9 cellular contexts compared by ENCODE assay signal in the genomic region with DNA sequence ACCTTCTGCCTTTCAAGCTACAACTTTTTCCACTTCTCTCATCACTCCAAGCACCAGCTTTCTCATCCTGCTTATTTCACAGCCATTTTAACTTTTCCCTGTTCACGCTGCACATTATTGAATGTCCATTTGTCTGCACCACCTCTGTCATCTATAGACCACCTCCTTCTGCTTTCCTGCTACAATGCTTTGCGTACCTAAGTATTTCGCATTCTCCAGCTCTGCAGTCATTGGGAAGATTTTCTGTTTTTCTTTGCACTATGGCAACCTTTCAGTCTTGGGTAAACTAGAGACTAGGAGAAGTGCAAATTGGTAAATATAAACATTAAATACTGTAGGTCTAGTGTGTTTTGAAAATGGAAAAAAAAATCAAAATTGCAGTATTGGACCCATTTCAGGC. TPM values are rescaled to one million over a fixed set of nuclear protein-coding genes. Genes with fewer than 3 reads are reported as not detected.
DNase-seq lines count a peak whose midpoint lies in the region; ATAC-seq and TF ChIP-seq lines count a peak whose summit lies in the region.
"Had no signal": no experiment of that assay in that cellular context is flagged by ENCODE, and none has a peak within 500 bp of the region (broad histone marks: within the 10 kb centered on the region; RNA-seq: fewer than 3 reads in every experiment).

No MANE protein-coding gene starts in this region.

- H3K36me3 Mint-ChIP-seq in CD4-positive, CD25-positive, alpha-beta regulatory T cell, result peaks cover 27% of the 10 kb centered on the region
- H3K36me3 Mint-ChIP-seq in endodermal cell (ENCODE audit: low read depth), result peaks cover 19% of the 10 kb centered on the region
- peaks cover 6% of the 10 kb centered on the region for H3K36me3 Mint-ChIP-seq in osteocyte (ENCODE audit: unreplicated experiment)

- peaks cover 13% of the 10 kb centered on the region for H3K4me1 ChIP-seq in CD4-positive, CD25-positive, alpha-beta regulatory T cell (ENCODE audit: control insufficient read depth, insufficient read depth, low read length, poor library complexity, severe bottlenecking)
- peaks cover 2% of the 10 kb centered on the region for H3K4me1 ChIP-seq in endodermal cell (ENCODE audit: control insufficient read depth, insufficient read depth, low read length)

- no peaks in the 10 kb centered on the region for H3K9me3 ChIP-seq in CD4-positive, CD25-positive, alpha-beta regulatory T cell (ENCODE audit: control insufficient read depth in 2 of 2, low read length in 2 of 2)
- H3K9me3 ChIP-seq in endodermal cell (ENCODE audit: control insufficient read depth, low read length), result no peaks in the 10 kb centered on the region

- peak overlapping the region; percentile 84 for H3K9ac ChIP-seq in endodermal cell (ENCODE audit: extremely low read depth, low read length, poor library complexity, severe bottlenecking)

- peaks cover 22% of the 10 kb centered on the region for H3K27me3 Mint-ChIP-seq in CD4-positive, CD25-positive, alpha-beta regulatory T cell
- peaks cover 7% of the 10 kb centered on the region for H3K27me3 Mint-ChIP-seq in endodermal cell (ENCODE audit: insufficient read depth)
- peaks cover 5% of the 10 kb centered on the region for H3K27me3 Mint-ChIP-seq in osteocyte (ENCODE audit: unreplicated experiment)

- peaks cover 5 to 45% (median 36%) of the 10 kb centered on the region in 4 donors for H3K4me1 Mint-ChIP-seq in CD4-positive, CD25-positive, alpha-beta regulatory T cell
- H3K4me1 Mint-ChIP-seq in endodermal cell (peaks cover 16% of the 10 kb centered on the region), osteocyte (ENCODE audit: unreplicated experiment) (peaks cover 23% of the 10 kb centered on the region)

- no peaks in the 10 kb centered on the region for H3K9me3 Mint-ChIP-seq in CD4-positive, CD25-positive, alpha-beta regulatory T cell
- H3K9me3 Mint-ChIP-seq in endodermal cell, result no peaks in the 10 kb centered on the region
- H3K9me3 Mint-ChIP-seq in osteocyte (ENCODE audit: unreplicated experiment), result no peaks in the 10 kb centered on the region

- TF ChIP-seq CTCF in endodermal cell (conservative IDR thresholded peaks at IDR 0.05), result no peak
- no peak for TF ChIP-seq CTCF in osteocyte (IDR thresholded peaks at IDR 0.05)

- H3K4me3 ChIP-seq in CD4-positive, CD25-positive, alpha-beta regulatory T cell (ENCODE audit: low read depth, low read length), result peak overlapping the region; percentile 58
- peak overlapping the region; percentile 88 for H3K4me3 ChIP-seq in endodermal cell (ENCODE audit: low read length)
- H3K4me3 ChIP-seq: K562 had no signal

- H3K4me3 Mint-ChIP-seq in CD4-positive, CD25-positive, alpha-beta regulatory T cell, result peak overlapping the region in 3 of 4 donors; percentile 79 to 87 (median 85)
- H3K4me3 Mint-ChIP-seq in endodermal cell (peak overlapping the region; percentile 79), osteocyte (ENCODE audit: unreplicated experiment) (peak overlapping the region; percentile 90)

- peaks cover 24% of the 10 kb centered on the region for H3K36me3 ChIP-seq in CD4-positive, CD25-positive, alpha-beta regulatory T cell (ENCODE audit: control insufficient read depth, insufficient read depth, low read length)
- H3K36me3 ChIP-seq in endodermal cell (ENCODE audit: control insufficient read depth, insufficient read depth, low read length), result peaks cover 20% of the 10 kb centered on the region

- H3K27me3 ChIP-seq in CD4-positive, CD25-positive, alpha-beta regulatory T cell (ENCODE audit: control insufficient read depth, insufficient read depth, low read length), result no peaks in the 10 kb centered on the region
- peaks cover 18% of the 10 kb centered on the region for H3K27me3 ChIP-seq in endodermal cell (ENCODE audit: control insufficient read depth, insufficient read depth, low read length, poor library complexity, severe bottlenecking)

- WGBS in endodermal cell (ENCODE audit: insufficient coverage in 1 of 2, insufficient read length in 1 of 2), 2 experiments, result 89 to 100% methylated on average over 1 to 3 of the region's 3 CpGs

- no peak for DNase-seq in CD4-positive, CD25-positive, alpha-beta regulatory T cell
- DNase-seq in NCI-H69 (lab: John Stamatoyannopoulos, UW), result peak; percentile 47
- no peak for DNase-seq in endodermal cell
- no peak for DNase-seq in osteocyte (ENCODE audit: extremely low spot score, unreplicated experiment)
- no peak for DNase-seq in amygdala (lab: John Stamatoyannopoulos, UW)
- DNase-seq in stimulated activated CD4-positive, alpha-beta T cell treated with anti-CD3 and anti-CD28 coated beads, Interleukin-1b, Interleukin-23, amount 100 ng/mL, for 48 hours, result no peak
- no peak for DNase-seq in NCI-H2029 treated with DMSO at 0.1 percent for 48 hours (lab: John Stamatoyannopoulos, UW)
- DNase-seq in AG08396 (ENCODE audit: low spot score), result no peak

- H3K27ac ChIP-seq in CD4-positive, CD25-positive, alpha-beta regulatory T cell (ENCODE audit: insufficient read depth, low read length, poor library complexity, severe bottlenecking), result peak overlapping the region; percentile 89
- H3K27ac ChIP-seq in endodermal cell (ENCODE audit: low read depth, low read length), result no peak overlapping the region

- no peak for ATAC-seq in CD4-positive, CD25-positive, alpha-beta regulatory T cell (ENCODE audit: low read depth in 2 of 2)
- ATAC-seq: K562 had no signal

- H3K27ac Mint-ChIP-seq in CD4-positive, CD25-positive, alpha-beta regulatory T cell, result peak overlapping the region; percentile 94 to 96 (median 95)
- H3K27ac Mint-ChIP-seq in endodermal cell (peak overlapping the region; percentile 86), osteocyte (ENCODE audit: unreplicated experiment) (no peak overlapping the region)

RNA-seq across cellular contexts. Expression of a gene that starts 0.8 kb away (rescaled TPM):
- 6.1 TPM for total RNA-seq in CD4-positive, CD25-positive, alpha-beta regulatory T cell
- polyA plus RNA-seq in CD4-positive, CD25-positive, alpha-beta regulatory T cell, result 1 to 10 TPM in 2 of 4 donors, under 1 TPM in 2; 0.40 to 4.2 (median 1.1) TPM
- total RNA-seq in endodermal cell (1 to 10 TPM; 4.8 to 6.4 TPM), osteocyte (3.3 and 4.1 TPM in 2 replicates)
- 4.3 TPM for polyA plus RNA-seq in endodermal cell (2013, experiment 1 of 2)
- 5.5 TPM for polyA plus RNA-seq in endodermal cell (2013, experiment 2 of 2)

RNA-seq across cellular contexts. Expression of a gene that starts 7.6 kb away (rescaled TPM):
- 43.7 TPM for total RNA-seq in CD4-positive, CD25-positive, alpha-beta regulatory T cell
- 100 to 1,000 TPM; 129 to 162 (median 146) TPM for polyA plus RNA-seq in CD4-positive, CD25-positive, alpha-beta regulatory T cell
- total RNA-seq in endodermal cell, result 10 to 100 TPM; 38.7 to 48.9 TPM
- polyA plus RNA-seq in endodermal cell (2013, experiment 1 of 2), result 36.5 TPM
- polyA plus RNA-seq in endodermal cell (2013, experiment 2 of 2), result 31.5 TPM
- total RNA-seq in osteocyte, result 41.7 TPM in 2 replicates

RNA-seq across cellular contexts. Expression of a gene that starts 8.1 kb away (rescaled TPM):
- 1.0 TPM for total RNA-seq in CD4-positive, CD25-positive, alpha-beta regulatory T cell
- polyA plus RNA-seq in CD4-positive, CD25-positive, alpha-beta regulatory T cell, result 1 to 10 TPM in 1 of 4 donors, under 1 TPM in 3; 0.24 to 1.4 (median 0.36) TPM
- total RNA-seq in endodermal cell (1 to 10 TPM in 1 of 2 donors, under 1 TPM in 1; 0.44 to 1.1 TPM), osteocyte (0.31 and 0.40 TPM in 2 replicates)
- polyA plus RNA-seq in endodermal cell (2013, experiment 1 of 2), result 1.2 TPM
- 0.79 TPM for polyA plus RNA-seq in endodermal cell (2013, experiment 2 of 2)
- total RNA-seq: K562 had no signal
- polyA plus RNA-seq: K562 had no signal
